ENCODE assay signal across 13 cellular contexts in the genomic region with DNA sequence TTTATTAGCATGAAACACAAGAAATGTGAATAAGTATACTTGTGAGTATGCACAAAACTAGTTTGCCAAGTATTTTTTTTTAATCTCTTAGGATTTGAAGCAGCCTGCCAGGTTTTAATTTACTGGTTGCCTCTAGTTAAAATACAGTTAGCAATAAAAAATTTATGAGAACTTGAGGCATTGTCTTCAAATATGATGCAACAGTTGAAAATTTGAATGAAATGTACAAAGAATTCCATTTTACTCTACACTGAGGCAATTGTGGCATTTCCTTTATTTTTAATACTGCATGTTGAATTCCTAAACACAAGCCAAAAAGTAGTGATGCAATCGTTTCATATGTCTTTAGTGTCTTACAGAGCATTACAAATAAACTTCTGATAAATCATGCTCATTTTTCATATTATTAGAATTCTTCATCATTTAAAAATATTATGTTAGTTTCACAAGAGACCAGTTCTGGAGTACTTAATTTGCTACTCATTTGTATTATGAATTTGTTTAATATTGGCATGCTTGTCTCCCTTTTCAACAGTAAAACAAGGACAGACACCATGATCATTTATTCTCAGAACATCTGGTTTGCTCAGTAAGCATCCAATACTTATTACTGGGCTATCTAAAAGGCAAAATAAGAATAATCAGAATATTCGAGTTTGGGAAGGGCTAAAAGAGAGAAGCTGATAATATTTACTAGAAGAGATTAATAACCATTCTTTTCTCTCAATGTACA.
DNase-seq lines count a peak whose midpoint lies in the region; ATAC-seq and TF ChIP-seq lines count a peak whose summit lies in the region.
"Had no signal": no experiment of that assay in that cellular context is flagged by ENCODE, and none has a peak within 500 bp of the region (broad histone marks: within the 10 kb centered on the region; RNA-seq: fewer than 3 reads in every experiment).

No MANE protein-coding gene starts in this region.

- in situ Hi-C loops in mammary epithelial cell (cut with MboI; ENCODE audit: low sequenced_read_pairs in 2 of 2): no loop called here

- H3K27me3 ChIP-seq in mammary epithelial cell (ENCODE audit: insufficient read depth, low read length): peaks cover 2% of the 10 kb centered on the region
- no peaks in the 10 kb centered on the region for H3K27me3 ChIP-seq in BE2C
- H3K27me3 ChIP-seq: thyroid gland had no signal

- no peak overlapping the region for H3K27ac ChIP-seq in mammary epithelial cell (ENCODE audit: insufficient read depth, low read depth, low read length)
- H3K27ac ChIP-seq: KMS-11, thyroid gland had no signal

- H3K4me2 ChIP-seq in mammary epithelial cell (ENCODE audit: insufficient read depth, low read depth, low read length): no peak overlapping the region
- H3K4me2 ChIP-seq: GM23338, KMS-11 had no signal

- H3K79me2 ChIP-seq in mammary epithelial cell (ENCODE audit: insufficient read depth, low read length): no peaks in the 10 kb centered on the region

- dilution Hi-C loops in mammary epithelial cell (cut with HindIII; ENCODE audit: low sequenced_read_pairs): no loop called here

- CTCF ChIA-PET in mammary epithelial cell (lab: Charles Lee; ENCODE audit: low non-redundant PET): no interaction called here

- peak; percentile 97 for DNase-seq in AG09309 (ENCODE audit: low read depth)
- peak; percentile 6 for DNase-seq in LoVo (ENCODE audit: low spot score)
- peak; percentile 61 for DNase-seq in mammary epithelial cell
- peak; percentile 70 to 75 for DNase-seq in lung microvascular endothelial cell (ENCODE audit: low read depth in 2 of 2)
- DNase-seq in MV-4-11 (lab: John Stamatoyannopoulos, UW): no peak
- DNase-seq in BE2C: no peak
- DNase-seq: CD4-positive, CD25-positive, alpha-beta regulatory T cell; thyroid gland had no signal

- no peaks in the 10 kb centered on the region for H4K20me1 ChIP-seq in mammary epithelial cell (ENCODE audit: insufficient read depth, low read length)

- H3K36me3 ChIP-seq in mammary epithelial cell (ENCODE audit: insufficient read depth, low read length): no peaks in the 10 kb centered on the region
- no peaks in the 10 kb centered on the region for H3K36me3 ChIP-seq in BE2C
- H3K36me3 ChIP-seq: thyroid gland had no signal

- H3K4me1 ChIP-seq in mammary epithelial cell (ENCODE audit: insufficient read depth, low read length) (no peaks in the 10 kb centered on the region), BE2C (no peaks in the 10 kb centered on the region)
- H3K4me1 ChIP-seq: thyroid gland had no signal

- H3K4me3 ChIP-seq in AG09309 (ENCODE audit: control insufficient read depth, low read depth, low read length): no peak overlapping the region
- no peak overlapping the region for H3K4me3 ChIP-seq in mammary epithelial cell (replicated peaks in 1 of 3; ENCODE audit: insufficient read depth in 1 of 3, low read depth in 2 of 3, low read length in 3 of 3)
- H3K4me3 ChIP-seq in BE2C (ENCODE audit: low read depth, low read length): no peak overlapping the region
- H3K4me3 ChIP-seq: GM23338, thyroid gland had no signal

- H3K9me3 ChIP-seq in mammary epithelial cell (replicated peaks; ENCODE audit: insufficient read depth, low read length) (no peaks in the 10 kb centered on the region), BE2C (no peaks in the 10 kb centered on the region)
- H3K9me3 ChIP-seq: thyroid gland had no signal

- no peak overlapping the region for H3K9ac ChIP-seq in mammary epithelial cell (ENCODE audit: insufficient read depth, low read length)
- H3K9ac ChIP-seq: KMS-11 had no signal

- WGBS in mammary epithelial cell (ENCODE audit: low coverage, missing lambda C conversion rate): 23% methylated on average over 2 of the region's 2 CpGs

- BruUV-seq in mammary epithelial cell (replicated peaks; lab: Mats Ljungman, UMichigan): no TSS peak

- intact Hi-C loops in mammary epithelial cell (cut with micrococcal nuclease): no loop called here

- ATAC-seq in GM18873 (IDR thresholded peaks at IDR 0.05; ENCODE audit: low FRiP score, unreplicated experiment) (no peak), GM21576 (IDR thresholded peaks at IDR 0.05; ENCODE audit: unreplicated experiment) (no peak)
- ATAC-seq: activated CD4-positive, CD25-positive, alpha-beta regulatory T cell treated with anti-CD3 and anti-CD28 coated beads, Interleukin-2, amount 50 U/mL, for 24 hours; GM23338 had no signal

- TF ChIP-seq CTCF in AG09309 (IDR thresholded peaks at IDR 0.05; ENCODE audit: control insufficient read depth, insufficient read depth, low read depth, low read length, missing control alignments): no peak
- TF ChIP-seq CTCF in mammary epithelial cell (conservative IDR thresholded peaks at IDR 0.05 in 1 of 2, IDR thresholded peaks at IDR 0.05 in 1 of 2; ENCODE audit: extremely low read depth in 1 of 2, insufficient read depth in 1 of 2, low read depth in 1 of 2, low read length in 2 of 2): no peak
- no peak for TF ChIP-seq CTCF in BE2C (IDR thresholded peaks at IDR 0.05; ENCODE audit: low read depth, low read length)

- no peak overlapping the region for H2AFZ ChIP-seq in mammary epithelial cell (ENCODE audit: low read depth, low read length)
- H2AFZ ChIP-seq: GM23338 had no signal

Comparison
In these comparisons a context has a peak if more than half of its experiments do, and no peak if none do; other contexts are left out.
1. DNase-seq: peak in AG09309 (single experiment), LoVo (single experiment), mammary epithelial cell (single experiment) and lung microvascular endothelial cell (2 of 2); none in MV-4-11 (single experiment) and BE2C (single experiment).